Comparison of ENCODE assay signal across 13 cellular contexts in genomic region chr16:49748322-49748721, GRCh38.
DNase-seq lines count a peak whose midpoint lies in the region; ATAC-seq lines count a peak whose summit lies in the region.
"Had no signal": no experiment of that assay in that cellular context is flagged by ENCODE, and none has a peak within 500 bp of the region (broad histone marks: within the 10 kb centered on the region; RNA-seq: fewer than 3 reads in every experiment).

No MANE protein-coding gene starts in this region.

- H3K27ac Mint-ChIP-seq in activated T-helper 17 cell treated with anti-CD3 and anti-CD28 coated beads, Interleukin-2, amount 50 U/mL, for 72 hours: no peak overlapping the region
- H3K27ac Mint-ChIP-seq: activated CD4-positive, alpha-beta T cell treated with anti-CD3 and anti-CD28 coated beads, Interleukin-2, amount 10 ng/mL, durations not matched to agents 24 days and 14 days; activated naive CD8-positive, alpha-beta T cell treated with anti-CD3 and anti-CD28 coated beads, Interleukin-2, amount 10 ng/mL, durations not matched to agents 7 days and 5 days; effector memory CD8-positive, alpha-beta T cell had no signal

- H3K27me3 Mint-ChIP-seq in activated T-helper 17 cell treated with anti-CD3 and anti-CD28 coated beads, Interleukin-2, amount 50 U/mL, for 72 hours: peaks cover 18% of the 10 kb centered on the region
- H3K27me3 Mint-ChIP-seq: activated CD4-positive, alpha-beta T cell treated with anti-CD3 and anti-CD28 coated beads, Interleukin-2, amount 10 ng/mL, durations not matched to agents 24 days and 14 days had no signal

- no peaks in the 10 kb centered on the region for H3K4me1 Mint-ChIP-seq in activated T-helper 17 cell treated with anti-CD3 and anti-CD28 coated beads, Interleukin-2, amount 50 U/mL, for 72 hours
- H3K4me1 Mint-ChIP-seq: activated CD4-positive, alpha-beta T cell treated with anti-CD3 and anti-CD28 coated beads, Interleukin-2, amount 10 ng/mL, durations not matched to agents 24 days and 14 days; activated naive CD8-positive, alpha-beta T cell treated with anti-CD3 and anti-CD28 coated beads, Interleukin-2, amount 10 ng/mL, durations not matched to agents 7 days and 5 days had no signal

- H3K9me3 ChIP-seq in MG63: no peaks in the 10 kb centered on the region

- H3K36me3 Mint-ChIP-seq in activated T-helper 17 cell treated with anti-CD3 and anti-CD28 coated beads, Interleukin-2, amount 50 U/mL, for 72 hours (ENCODE audit: low read depth): no peaks in the 10 kb centered on the region
- H3K36me3 Mint-ChIP-seq: activated naive CD8-positive, alpha-beta T cell treated with anti-CD3 and anti-CD28 coated beads, Interleukin-2, amount 10 ng/mL, durations not matched to agents 7 days and 5 days had no signal

- H3K9me3 Mint-ChIP-seq in activated T-helper 17 cell treated with anti-CD3 and anti-CD28 coated beads, Interleukin-2, amount 50 U/mL, for 72 hours: no peaks in the 10 kb centered on the region
- H3K9me3 Mint-ChIP-seq: activated CD4-positive, alpha-beta T cell treated with anti-CD3 and anti-CD28 coated beads, Interleukin-2, amount 10 ng/mL, durations not matched to agents 24 days and 14 days; activated naive CD8-positive, alpha-beta T cell treated with anti-CD3 and anti-CD28 coated beads, Interleukin-2, amount 10 ng/mL, durations not matched to agents 7 days and 5 days; effector memory CD8-positive, alpha-beta T cell had no signal

- ATAC-seq in activated T-helper 17 cell treated with anti-CD3 and anti-CD28 coated beads, Interleukin-2, amount 50 U/mL, for 72 hours (replicated peaks): peak; percentile 23
- ATAC-seq in GM19023 (IDR thresholded peaks at IDR 0.05; ENCODE audit: unreplicated experiment): no peak
- ATAC-seq in GM19463 (IDR thresholded peaks at IDR 0.05; ENCODE audit: unreplicated experiment): no peak
- ATAC-seq: effector memory CD8-positive, alpha-beta T cell had no signal

- H3K4me3 Mint-ChIP-seq in activated T-helper 17 cell treated with anti-CD3 and anti-CD28 coated beads, Interleukin-2, amount 50 U/mL, for 72 hours: no peak overlapping the region
- H3K4me3 Mint-ChIP-seq: activated CD4-positive, alpha-beta T cell treated with anti-CD3 and anti-CD28 coated beads, Interleukin-2, amount 10 ng/mL, durations not matched to agents 24 days and 14 days; activated naive CD8-positive, alpha-beta T cell treated with anti-CD3 and anti-CD28 coated beads, Interleukin-2, amount 10 ng/mL, durations not matched to agents 7 days and 5 days; effector memory CD8-positive, alpha-beta T cell had no signal

- no peaks in the 10 kb centered on the region for H3K27me3 ChIP-seq in MG63

- peak; percentile 2 for DNase-seq in DMS79 treated with DMSO at 0.1 percent for 48 hours (lab: John Stamatoyannopoulos, UW)
- no peak for DNase-seq in DMS79 (lab: John Stamatoyannopoulos, UW)
- DNase-seq in MG63: peak; percentile 4
- peak; percentile 62 for DNase-seq in kidney tubule cell (ENCODE audit: low spot score)
- DNase-seq in cortex of kidney (lab: John Stamatoyannopoulos, UW): no peak
- DNase-seq: activated CD4-positive, alpha-beta T cell treated with anti-CD3 and anti-CD28 coated beads, Interleukin-2, amount 10 ng/mL, durations not matched to agents 24 days and 14 days; activated naive CD8-positive, alpha-beta T cell treated with anti-CD3 and anti-CD28 coated beads, Interleukin-2, amount 10 ng/mL, durations not matched to agents 7 days and 5 days; effector memory CD8-positive, alpha-beta T cell; NK-92 treated with Interleukin-12 subunit alpha and Interleukin-12 subunit beta, amount 100 ng/mL, for 24 hours; SW 1271 had no signal

- no peak overlapping the region for H3K4me3 ChIP-seq in MG63

- no peaks in the 10 kb centered on the region for H3K36me3 ChIP-seq in MG63

Comparison
In these comparisons a context has a peak if more than half of its experiments do, and no peak if none do; other contexts are left out.
1. DNase-seq: peak in DMS79 treated with DMSO at 0.1 percent for 48 hours (single experiment), MG63 (single experiment) and kidney tubule cell (single experiment); none in DMS79 (single experiment) and cortex of kidney (single experiment).